ENCODE assay signal across 8 cellular contexts in the genomic region with DNA sequence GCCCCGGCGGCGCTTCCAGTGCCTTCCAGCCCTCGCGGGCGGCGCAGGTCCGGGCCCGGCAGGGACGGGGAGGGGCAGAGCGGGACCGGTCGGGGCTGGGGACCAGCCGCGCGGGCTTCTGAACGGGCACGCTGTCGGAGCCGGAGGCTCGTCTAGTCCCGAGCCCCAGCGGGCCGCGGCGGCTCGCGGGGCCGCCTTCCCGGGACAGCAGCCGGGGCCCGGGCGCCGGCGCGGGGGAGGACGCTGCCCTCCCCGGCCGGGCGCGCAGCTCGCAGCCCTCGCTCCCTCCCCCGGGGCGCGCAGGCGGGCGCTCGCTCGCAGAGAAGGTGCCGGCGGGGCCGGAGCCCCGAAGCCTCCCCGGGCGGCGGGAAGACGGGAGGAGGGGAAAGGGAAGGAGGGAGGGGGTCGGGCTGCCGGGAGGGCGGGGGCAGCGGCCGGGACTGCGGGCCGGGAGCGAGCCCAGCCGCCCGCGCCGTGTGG. TPM values are rescaled to one million over a fixed set of nuclear protein-coding genes. Genes with fewer than 3 reads are reported as not detected.
DNase-seq lines count a peak whose midpoint lies in the region; ATAC-seq and TF ChIP-seq lines count a peak whose summit lies in the region.

No MANE protein-coding gene starts in this region.

- H3K27me3 Mint-ChIP-seq in activated CD4-positive, alpha-beta memory T cell treated with anti-CD3 and anti-CD28 coated beads for 36 hours = peaks cover 42% of the 10 kb centered on the region
- H3K27me3 Mint-ChIP-seq in activated CD4-positive, alpha-beta memory T cell treated with anti-CD3 and anti-CD28 coated beads, Interleukin-2, amount 10 ng/mL, durations not matched to agents 7 days and 5 days = peaks cover 61% of the 10 kb centered on the region

- TF ChIP-seq EP300 in suprapubic skin (IDR thresholded peaks at IDR 0.05) = no peak

- H3K4me2 ChIP-seq in PC-3 (ENCODE audit: low read length) = peak overlapping the region; percentile 81

- DNase-seq in activated CD4-positive, alpha-beta memory T cell treated with anti-CD3 and anti-CD28 coated beads for 36 hours = peak; percentile 20
- no peak for DNase-seq in activated CD4-positive, alpha-beta memory T cell treated with anti-CD3 and anti-CD28 coated beads, Interleukin-2, amount 10 ng/mL, durations not matched to agents 7 days and 5 days
- DNase-seq in PC-3 (peak; percentile 62), dedifferentiated amniotic fluid mesenchymal stem cell (ENCODE audit: extremely low spot score) (peak; percentile 34), lower leg skin (ENCODE audit: low spot score in 2 of 2) (no peak), suprapubic skin (ENCODE audit: low spot score in 2 of 2) (peak in 1 of 2 donors; percentile 86), KG1 (lab: John Stamatoyannopoulos, UW) (no peak)

- 2 to 3% methylated on average over 12 to 21 of the region's 70 CpGs for WGBS in lower leg skin, 2 donors
- WGBS in suprapubic skin = 0% methylated on average over 14 of the region's 70 CpGs

- no peak overlapping the region for H3K4me3 Mint-ChIP-seq in activated CD4-positive, alpha-beta memory T cell treated with anti-CD3 and anti-CD28 coated beads for 36 hours
- no peak overlapping the region for H3K4me3 Mint-ChIP-seq in activated CD4-positive, alpha-beta memory T cell treated with anti-CD3 and anti-CD28 coated beads, Interleukin-2, amount 10 ng/mL, durations not matched to agents 7 days and 5 days

- H3K27ac ChIP-seq in PC-3 (ENCODE audit: low read length) (no peak overlapping the region), suprapubic skin (peak overlapping the region; percentile 95)

- peaks cover 41% of the 10 kb centered on the region for H3K79me2 ChIP-seq in PC-3 (ENCODE audit: low read length)

- no TSS peak for BruUV-seq in PC-3 (replicated peaks; lab: Mats Ljungman, UMichigan)

- H3K4me1 Mint-ChIP-seq in activated CD4-positive, alpha-beta memory T cell treated with anti-CD3 and anti-CD28 coated beads for 36 hours (ENCODE audit: low read depth) = no peaks in the 10 kb centered on the region
- H3K4me1 Mint-ChIP-seq in activated CD4-positive, alpha-beta memory T cell treated with anti-CD3 and anti-CD28 coated beads, Interleukin-2, amount 10 ng/mL, durations not matched to agents 7 days and 5 days = peaks cover 1% of the 10 kb centered on the region

- CTCF ChIA-PET in activated CD4-positive, alpha-beta memory T cell treated with anti-CD3 and anti-CD28 coated beads for 36 hours (lab: Charles Lee) = no interaction called here
- CTCF ChIA-PET in activated CD4-positive, alpha-beta memory T cell treated with anti-CD3 and anti-CD28 coated beads, Interleukin-2, amount 10 ng/mL, durations not matched to agents 7 days and 5 days (lab: Charles Lee) = no interaction called here
- CTCF ChIA-PET in PC-3 (lab: Charles Lee) = no interaction called here

- H2AFZ ChIP-seq in PC-3 (ENCODE audit: low read length) = peak overlapping the region; percentile 66

- H3K4me3 ChIP-seq in PC-3 (ENCODE audit: low read length) = peak overlapping the region; percentile 79
- H3K4me3 ChIP-seq in lower leg skin (ENCODE audit: low read depth, poor library complexity, severe bottlenecking) = peak overlapping the region; percentile 52
- H3K4me3 ChIP-seq in suprapubic skin = peak overlapping the region; percentile 82

- no peak for TF ChIP-seq CTCF in PC-3 (conservative IDR thresholded peaks at IDR 0.05; ENCODE audit: low read depth, low read length)
- TF ChIP-seq CTCF in lower leg skin (IDR thresholded peaks at IDR 0.05) = no peak
- TF ChIP-seq CTCF in suprapubic skin (IDR thresholded peaks at IDR 0.05) = no peak

- no peaks in the 10 kb centered on the region for H3K9me2 ChIP-seq in PC-3 (replicated peaks; ENCODE audit: low read length)

- POLR2A ChIA-PET in activated CD4-positive, alpha-beta memory T cell treated with anti-CD3 and anti-CD28 coated beads for 36 hours (lab: Charles Lee) = no interaction called here
- POLR2A ChIA-PET in activated CD4-positive, alpha-beta memory T cell treated with anti-CD3 and anti-CD28 coated beads, Interleukin-2, amount 10 ng/mL, durations not matched to agents 7 days and 5 days (lab: Charles Lee) = no interaction called here
- POLR2A ChIA-PET in PC-3 (lab: Charles Lee; ENCODE audit: unreplicated experiment) = no interaction called here

- H3K27me3 ChIP-seq in PC-3 (ENCODE audit: low read length) (no peaks in the 10 kb centered on the region), suprapubic skin (no peaks in the 10 kb centered on the region)

- H3K36me3 Mint-ChIP-seq in activated CD4-positive, alpha-beta memory T cell treated with anti-CD3 and anti-CD28 coated beads for 36 hours = no peaks in the 10 kb centered on the region
- H3K36me3 Mint-ChIP-seq in activated CD4-positive, alpha-beta memory T cell treated with anti-CD3 and anti-CD28 coated beads, Interleukin-2, amount 10 ng/mL, durations not matched to agents 7 days and 5 days (ENCODE audit: low read depth) = no peaks in the 10 kb centered on the region

- H3K9me3 ChIP-seq in PC-3 (ENCODE audit: low read length) = no peaks in the 10 kb centered on the region
- no peaks in the 10 kb centered on the region for H3K9me3 ChIP-seq in suprapubic skin

- peaks cover 7% of the 10 kb centered on the region; the same call in 1 of the 2 replicates for H3K4me1 ChIP-seq in PC-3 (ENCODE audit: insufficient read depth, low read length)
- H3K4me1 ChIP-seq in suprapubic skin = peaks cover 74% of the 10 kb centered on the region

- no peaks in the 10 kb centered on the region for H3K36me3 ChIP-seq in PC-3 (ENCODE audit: low read depth, low read length)
- no peaks in the 10 kb centered on the region for H3K36me3 ChIP-seq in suprapubic skin

- no peaks in the 10 kb centered on the region for H3F3A ChIP-seq in PC-3 (ENCODE audit: low read length, unreplicated experiment)

- peak; percentile 65 for ATAC-seq in PC-3
- no peak for ATAC-seq in GM18520 (IDR thresholded peaks at IDR 0.05; ENCODE audit: unreplicated experiment)

- H4K20me1 ChIP-seq in PC-3 (ENCODE audit: low read length) = no peaks in the 10 kb centered on the region

- no peaks in the 10 kb centered on the region for H3K9me3 Mint-ChIP-seq in activated CD4-positive, alpha-beta memory T cell treated with anti-CD3 and anti-CD28 coated beads for 36 hours
- no peaks in the 10 kb centered on the region for H3K9me3 Mint-ChIP-seq in activated CD4-positive, alpha-beta memory T cell treated with anti-CD3 and anti-CD28 coated beads, Interleukin-2, amount 10 ng/mL, durations not matched to agents 7 days and 5 days

- TF ChIP-seq POLR2A in lower leg skin (IDR thresholded peaks at IDR 0.05) (no peak), suprapubic skin (IDR thresholded peaks at IDR 0.05) (no peak)

- intact Hi-C loops in activated CD4-positive, alpha-beta memory T cell treated with anti-CD3 and anti-CD28 coated beads for 36 hours (cut with micrococcal nuclease) = loop anchor here (10.0 kb wide), 1 partner anchor 90 kb away; no protein-coding TSS in a partner anchor
- intact Hi-C loops in PC-3 (cut with micrococcal nuclease) (no loop called here), lower leg skin (cut with DNase I; ENCODE audit: low total_unique reads) (no loop called here)

- peak overlapping the region; percentile 43; the same call in 1 of the 2 replicates for H3K9ac ChIP-seq in PC-3 (ENCODE audit: low read length)

- no peak overlapping the region for H3K27ac Mint-ChIP-seq in activated CD4-positive, alpha-beta memory T cell treated with anti-CD3 and anti-CD28 coated beads for 36 hours
- no peak overlapping the region for H3K27ac Mint-ChIP-seq in activated CD4-positive, alpha-beta memory T cell treated with anti-CD3 and anti-CD28 coated beads, Interleukin-2, amount 10 ng/mL, durations not matched to agents 7 days and 5 days

RNA-seq across cellular contexts. Expression of a gene that starts 0.7 kb away (rescaled TPM):
- not detected for total RNA-seq in activated CD4-positive, alpha-beta memory T cell treated with anti-CD3 and anti-CD28 coated beads for 36 hours
- total RNA-seq in activated CD4-positive, alpha-beta memory T cell treated with anti-CD3 and anti-CD28 coated beads, Interleukin-2, amount 10 ng/mL, durations not matched to agents 7 days and 5 days = not detected
- total RNA-seq in PC-3 (2014; rRNA removed) (12.8 and 17.3 TPM in 2 replicates), lower leg skin (10 to 100 TPM; 29.3 to 55.0 (median 44.1) TPM), suprapubic skin (10 to 100 TPM; 30.3 to 53.3 (median 47.3) TPM)

Comparison
In these comparisons a context has a peak if more than half of its experiments do, and no peak if none do; other contexts are left out.
1. DNase-seq: peak in activated CD4-positive, alpha-beta memory T cell treated with anti-CD3 and anti-CD28 coated beads for 36 hours (single experiment), PC-3 (single experiment) and dedifferentiated amniotic fluid mesenchymal stem cell (single experiment); none in activated CD4-positive, alpha-beta memory T cell treated with anti-CD3 and anti-CD28 coated beads, Interleukin-2, amount 10 ng/mL, durations not matched to agents 7 days and 5 days (single experiment), lower leg skin (0 of 2) and KG1 (single experiment).
2. RNA of a gene that starts 0.7 kb away (total RNA-seq): 30.3 to 53.3 TPM in suprapubic skin, 29.3 to 55.0 TPM in lower leg skin and 12.8 to 17.3 TPM in PC-3; not detected in activated CD4-positive, alpha-beta memory T cell treated with anti-CD3 and anti-CD28 coated beads, Interleukin-2, amount 10 ng/mL, durations not matched to agents 7 days and 5 days and not detected in activated CD4-positive, alpha-beta memory T cell treated with anti-CD3 and anti-CD28 coated beads for 36 hours; every median in the first group is over 10 times any median in the second.
3. Peak in every context shown above with its lines, with median percentiles within 50 percentile points of each other: H3K4me3 ChIP-seq.